24 cellular contexts compared by ENCODE assay signal in genomic region chr20:11703119-11703518, GRCh38.
A peak's percentile ranks its signal among the peaks of the same experiment; 100 is the strongest.
DNase-seq lines count a peak whose midpoint lies in the region; ATAC-seq, FAIRE-seq and TF ChIP-seq lines count a peak whose summit lies in the region.
"Had no signal": no experiment of that assay in that cellular context is flagged by ENCODE, and none has a peak within 500 bp of the region (broad histone marks: within the 10 kb centered on the region; RNA-seq: fewer than 3 reads in every experiment).

No MANE protein-coding gene starts in this region.

- H3K36me3 Mint-ChIP-seq in progenitor cell of endocrine pancreas (ENCODE audit: insufficient read depth), result no peaks in the 10 kb centered on the region
- H3K36me3 Mint-ChIP-seq: IgD-negative memory B cell had no signal

- no peak overlapping the region for H2AFZ ChIP-seq in HepG2 (ENCODE audit: low read length)

- H4K20me1 ChIP-seq in HepG2 (ENCODE audit: insufficient read depth, low read length), result no peaks in the 10 kb centered on the region

- no peak overlapping the region for H3K9ac ChIP-seq in HepG2 (ENCODE audit: insufficient read depth, low read depth, low read length)
- H3K9ac ChIP-seq: KMS-11 had no signal

- peaks cover 16% of the 10 kb centered on the region for H3K9me3 Mint-ChIP-seq in progenitor cell of endocrine pancreas (ENCODE audit: low read depth)

- in situ Hi-C loops in HepG2 (cut with HindIII; ENCODE audit: extremely low pct_ligation_motif_present, low pct_unique_long_range_greater_than_20kb), result no loop called here

- H3K36me3 ChIP-seq in HepG2 (replicated peaks in 1 of 2; ENCODE audit: control insufficient read depth in 1 of 2, insufficient read depth in 2 of 2, low read length in 2 of 2) (no peaks in the 10 kb centered on the region), right lobe of liver (no peaks in the 10 kb centered on the region)
- H3K36me3 ChIP-seq: Peyer's patch had no signal

- no peaks in the 10 kb centered on the region; the same call in 1 of the 2 replicates for H3K4me1 ChIP-seq in HepG2 (ENCODE audit: insufficient read depth, low read length)
- H3K4me1 ChIP-seq in right lobe of liver, result no peaks in the 10 kb centered on the region
- H3K4me1 ChIP-seq: Peyer's patch had no signal

- no peaks in the 10 kb centered on the region for H3K79me2 ChIP-seq in HepG2 (ENCODE audit: insufficient read depth, low read length)

- BruUV-seq in HepG2 (replicated peaks; lab: Mats Ljungman, UMichigan), result no TSS peak

- TF ChIP-seq EP300 in HepG2 (IDR thresholded peaks at IDR 0.05; ENCODE audit: low read depth in 2 of 2, low read length in 2 of 2) (no peak), HepG2 (CRISPR knock-in tag; IDR thresholded peaks at IDR 0.05; ENCODE audit: borderline replicate concordance) (no peak)

- CTCF ChIA-PET in HepG2 (lab: Yijun Ruan, JAX; ENCODE audit: low intra/inter-chr PET ratio, low total read pairs), result no interaction called here

- H3K4me2 ChIP-seq in HepG2 (ENCODE audit: low read depth, low read length), result no peak overlapping the region
- H3K4me2 ChIP-seq: KMS-11 had no signal

- DNase-seq in HepG2 (ENCODE audit: low spot score) (no peak), right lobe of liver (no peak), NCI-H1930 (lab: John Stamatoyannopoulos, UW) (peak; percentile 47 to 54), NCI-H748 (lab: John Stamatoyannopoulos, UW; ENCODE audit: unreplicated experiment) (peak; percentile 94), progenitor cell of endocrine pancreas (ENCODE audit: low spot score, unreplicated experiment) (no peak), DMS 273 (lab: John Stamatoyannopoulos, UW; ENCODE audit: unreplicated experiment) (no peak)
- DNase-seq: CD4-positive, alpha-beta T cell; MM.1S; NCI-H187 treated with DMSO at 0.1 percent for 48 hours; NCI-H2171; NCI-H82; Peyer's patch; SHP77 treated with DMSO at 0.1 percent for 48 hours; SW 1271; T-helper 9 cell had no signal

- H3K9me3 ChIP-seq in HepG2 (ENCODE audit: low read length) (peaks cover 6% of the 10 kb centered on the region; the same call in 1 of the 2 replicates), right lobe of liver (no peaks in the 10 kb centered on the region)
- H3K9me3 ChIP-seq: Peyer's patch had no signal

- H3K27me3 ChIP-seq in HepG2 (ENCODE audit: control insufficient read depth in 1 of 2, insufficient read depth in 2 of 2, low read length in 2 of 2) (no peaks in the 10 kb centered on the region; a peak in 1 of 5 replicates), right lobe of liver (no peaks in the 10 kb centered on the region)
- H3K27me3 ChIP-seq: Peyer's patch had no signal

- H3K4me1 Mint-ChIP-seq in progenitor cell of endocrine pancreas (ENCODE audit: low read depth), result peaks cover 5% of the 10 kb centered on the region
- H3K4me1 Mint-ChIP-seq: IgD-negative memory B cell had no signal

- H3K27ac Mint-ChIP-seq in progenitor cell of endocrine pancreas, result peak overlapping the region; percentile 46
- H3K27ac Mint-ChIP-seq: CD4-positive, alpha-beta T cell; IgD-negative memory B cell; T-helper 1 cell treated with Interleukin-12 subunit alpha and Interleukin-12 subunit beta and Interleukin-4 antibody, amounts not matched to agents 30 μg/mL and 1 μg/mL, for 36 hours had no signal

- POLR2A ChIA-PET in HepG2 (lab: Yijun Ruan, JAX), result no interaction called here

- no peaks in the 10 kb centered on the region for H3K27me3 Mint-ChIP-seq in progenitor cell of endocrine pancreas
- H3K27me3 Mint-ChIP-seq: CD4-positive, alpha-beta T cell; IgD-negative memory B cell had no signal

- TF ChIP-seq CTCF in HepG2 (CRISPR knock-in tag; IDR thresholded peaks at IDR 0.05) (no peak), right lobe of liver (IDR thresholded peaks at IDR 0.05) (no peak), progenitor cell of endocrine pancreas (IDR thresholded peaks at IDR 0.05; ENCODE audit: unreplicated experiment) (no peak)

- no peak overlapping the region for H3K27ac ChIP-seq in HepG2 (ENCODE audit: extremely low read length, insufficient read depth, low read length)
- H3K27ac ChIP-seq in right lobe of liver, result no peak overlapping the region
- H3K27ac ChIP-seq: KMS-11, Peyer's patch, SK-N-MC had no signal

- TF ChIP-seq POLR2A in HepG2 (IDR thresholded peaks at IDR 0.05; ENCODE audit: insufficient read depth in 1 of 2, low read depth in 2 of 2, low read length in 2 of 2), result no peak
- no peak for TF ChIP-seq POLR2A in right lobe of liver (IDR thresholded peaks at IDR 0.05)

- no peak overlapping the region for H3K4me3 Mint-ChIP-seq in progenitor cell of endocrine pancreas (ENCODE audit: low read depth)
- H3K4me3 Mint-ChIP-seq: CD4-positive, alpha-beta T cell; IgD-negative memory B cell; T-helper 1 cell treated with Interleukin-12 subunit alpha and Interleukin-12 subunit beta and Interleukin-4 antibody, amounts not matched to agents 30 μg/mL and 1 μg/mL, for 36 hours had no signal

- no peak for FAIRE-seq in HepG2 (lab: Jason Lieb, UNC)
- FAIRE-seq: G401.6, H1 had no signal

- no peak overlapping the region for H3K4me3 ChIP-seq in HepG2 (replicated peaks in 1 of 3; ENCODE audit: insufficient read depth in 1 of 3, low read depth in 2 of 3, low read length in 3 of 3)
- H3K4me3 ChIP-seq in right lobe of liver, result no peak overlapping the region
- H3K4me3 ChIP-seq: Peyer's patch, SK-N-MC had no signal

- no peak for ATAC-seq in HepG2
- no peak for ATAC-seq in right lobe of liver
- no peak for ATAC-seq in SK-N-SH treated with all-trans-retinoic acid at 6 μM for 48 hours
- ATAC-seq in HG03159 (IDR thresholded peaks at IDR 0.05; ENCODE audit: unreplicated experiment), result no peak
- ATAC-seq: HCT116 had no signal

- no peak for TF ChIP-seq RAD21 in HepG2 (CRISPR knock-in tag; IDR thresholded peaks at IDR 0.05)

- intact Hi-C loops in HepG2 (cut with micrococcal nuclease; ENCODE audit: unreplicated experiment) (no loop called here), right lobe of liver (cut with DNase I) (no loop called here)

TF ChIP-seq in HepG2, 621 proteins besides CTCF, POLR2A, EP300 and RAD21:
- TF ChIP-seq SMARCC2 (IDR thresholded peaks at IDR 0.05) (no peak), SOX5 (CRISPR knock-in tag; IDR thresholded peaks at IDR 0.05; ENCODE audit: borderline replicate concordance) (peak; percentile 14; the same call in 1 of the 2 replicates)
TF ChIP-seq in HepG2: peak in this region for 1.

TF ChIP-seq in SK-N-SH treated with all-trans-retinoic acid at 6 μM for 48 hours, 23 proteins besides CTCF, POLR2A, EP300 and RAD21 (continues in another document):
- no peak for TF ChIP-seq TSHZ2 (CRISPR knock-in tag; IDR thresholded peaks at IDR 0.05)
- TF ChIP-seq CSDC2 (CRISPR knock-in tag; IDR thresholded peaks at IDR 0.05), result no peak
- no peak for TF ChIP-seq ZNF565 (CRISPR knock-in tag; conservative IDR thresholded peaks at IDR 0.05; ENCODE audit: low read depth)
- TF ChIP-seq CSRNP3 (CRISPR knock-in tag; IDR thresholded peaks at IDR 0.05), result no peak
- TF ChIP-seq ZNF8 (CRISPR knock-in tag; IDR thresholded peaks at IDR 0.05), result no peak
- TF ChIP-seq RARB (CRISPR knock-in tag; IDR thresholded peaks at IDR 0.05), result no peak
- no peak for TF ChIP-seq SNAI2 (CRISPR knock-in tag; IDR thresholded peaks at IDR 0.05)
- no peak for TF ChIP-seq PATZ1 (CRISPR knock-in tag; IDR thresholded peaks at IDR 0.05; ENCODE audit: borderline replicate concordance)

Comparison
In these comparisons a context has a peak if more than half of its experiments do, and no peak if none do; other contexts are left out.
1. DNase-seq: peak in NCI-H1930 (2 of 2) and NCI-H748 (single experiment); none in HepG2 (single experiment), right lobe of liver (0 of 3), progenitor cell of endocrine pancreas (single experiment) and DMS 273 (single experiment).